9 cellular contexts compared by ENCODE assay signal in the genomic region with DNA sequence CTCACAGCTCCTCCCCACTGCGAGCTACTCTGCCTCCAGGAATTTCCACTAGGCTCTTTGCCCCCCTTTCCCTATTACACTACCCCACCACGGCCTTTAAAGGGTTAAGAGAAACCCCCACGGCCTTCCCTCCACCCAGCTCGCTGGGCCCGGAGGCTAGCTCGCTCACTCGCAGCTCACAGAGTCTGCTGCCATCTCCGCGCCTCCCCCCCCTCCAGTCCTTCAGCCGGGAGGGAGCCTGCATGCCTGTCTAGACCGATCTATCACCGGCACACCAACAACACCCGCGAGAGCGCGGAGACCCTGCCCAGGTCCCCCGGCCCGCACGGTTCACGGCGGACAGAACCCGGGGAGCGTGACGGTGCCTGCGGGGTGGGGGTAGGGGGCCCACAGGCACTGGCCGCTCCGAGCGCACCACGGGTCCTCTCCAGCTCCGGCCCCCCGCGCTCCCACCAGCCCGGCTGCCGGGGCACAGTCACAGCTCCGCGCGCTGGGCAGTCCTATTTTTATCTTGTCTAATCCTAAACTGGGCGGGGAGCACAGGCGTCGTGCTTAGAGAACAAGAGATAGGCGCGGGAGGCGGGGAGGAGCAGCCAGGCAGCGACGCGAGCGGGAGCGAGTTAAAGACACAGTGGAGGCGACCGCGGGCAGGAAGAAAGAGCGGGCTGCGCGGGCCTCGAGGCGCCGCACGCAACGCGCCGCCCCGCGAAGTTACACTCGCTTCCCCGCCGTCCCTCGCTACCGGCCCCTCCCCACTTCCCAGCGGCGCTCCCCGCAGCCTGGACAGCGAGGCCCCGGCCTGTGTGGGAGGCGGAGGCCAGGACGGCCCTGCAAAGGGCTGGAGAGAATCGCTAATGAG. TPM values are rescaled to one million over a fixed set of nuclear protein-coding genes. Genes with fewer than 3 reads are reported as not detected.
DNase-seq lines count a peak whose midpoint lies in the region; ATAC-seq and TF ChIP-seq lines count a peak whose summit lies in the region.
"Had no signal": no experiment of that assay in that cellular context is flagged by ENCODE, and none has a peak within 500 bp of the region (broad histone marks: within the 10 kb centered on the region; RNA-seq: fewer than 3 reads in every experiment).

No MANE protein-coding gene starts in this region.

- peak overlapping the region; percentile 88 for H3K27ac Mint-ChIP-seq in type B pancreatic cell

- no peaks in the 10 kb centered on the region for H3K79me1 ChIP-seq in mesendoderm (ENCODE audit: low read length)

- 0% methylated on average over 76 of the region's 76 CpGs for WGBS in ectodermal cell, 2 experiments
- WGBS in mesendoderm (ENCODE audit: extremely low coverage, insufficient coverage, low lambda C conversion rate) = no CpG with 5 or more reads among the region's 76 CpGs

- peaks cover 31% of the 10 kb centered on the region for H3K4me1 Mint-ChIP-seq in type B pancreatic cell (ENCODE audit: unreplicated experiment)

- H3K9me3 Mint-ChIP-seq in type B pancreatic cell = no peaks in the 10 kb centered on the region
- H3K9me3 Mint-ChIP-seq: activated naive CD4-positive, alpha-beta T cell treated with anti-CD3 and anti-CD28 coated beads, Interleukin-2, amount 50 U/mL, for 72 hours had no signal

- peak overlapping the region; percentile 3 for H3K4ac ChIP-seq in mesendoderm (ENCODE audit: low read depth, low read length)

- no peak overlapping the region for H2AK5ac ChIP-seq in mesendoderm (ENCODE audit: low read length)

- no peak overlapping the region for H2BK5ac ChIP-seq in mesendoderm (ENCODE audit: low read length)

- DNase-seq in NCI-H345 (lab: John Stamatoyannopoulos, UW) = peak; percentile 36
- DNase-seq in NCI-H345 treated with DMSO at 0.1 percent for 48 hours (lab: John Stamatoyannopoulos, UW; ENCODE audit: unreplicated experiment) = no peak
- peak; percentile 81 for DNase-seq in mesendoderm
- peak; percentile 79 for DNase-seq in type B pancreatic cell (ENCODE audit: extremely low spot score, unreplicated experiment)
- no peak for DNase-seq in DMS153 treated with DMSO at 0.1 percent for 48 hours (lab: John Stamatoyannopoulos, UW; ENCODE audit: unreplicated experiment)

- no peak overlapping the region for H3K23ac ChIP-seq in mesendoderm (ENCODE audit: low read length)

- peaks cover 72% of the 10 kb centered on the region for H3K27me3 ChIP-seq in ectodermal cell (ENCODE audit: control insufficient read depth, insufficient read depth, low read length, poor library complexity, severe bottlenecking)
- no peaks in the 10 kb centered on the region for H3K27me3 ChIP-seq in mesendoderm (ENCODE audit: insufficient read depth, low read length, poor library complexity)

- no peak overlapping the region for H3K27ac ChIP-seq in ectodermal cell (ENCODE audit: insufficient read depth, low read depth, low read length, poor library complexity, severe bottlenecking)
- H3K27ac ChIP-seq in mesendoderm (ENCODE audit: low read depth, low read length) = peak overlapping the region; percentile 47

- H3K4me3 Mint-ChIP-seq in type B pancreatic cell = peak overlapping the region; percentile 91

- H3K27me3 Mint-ChIP-seq in type B pancreatic cell = peaks cover 19% of the 10 kb centered on the region

- peak overlapping the region; percentile 52 for H3K18ac ChIP-seq in mesendoderm (ENCODE audit: low read length)

- peak overlapping the region; percentile 9 for H3K4me2 ChIP-seq in mesendoderm (ENCODE audit: low read length)

- H3K56ac ChIP-seq in mesendoderm (ENCODE audit: low read length) = peak overlapping the region; percentile 80

- no peak overlapping the region for H2BK120ac ChIP-seq in mesendoderm (ENCODE audit: low read depth, low read length)

- no peak for TF ChIP-seq CTCF in type B pancreatic cell (conservative IDR thresholded peaks at IDR 0.05)

- H3K9ac ChIP-seq in mesendoderm (ENCODE audit: low read length) = peak overlapping the region; percentile 75

- ATAC-seq in SK-N-SH treated with all-trans-retinoic acid at 6 μM for 48 hours = peak; percentile 32
- ATAC-seq in GM21825 (IDR thresholded peaks at IDR 0.05; ENCODE audit: unreplicated experiment) = no peak

- H3K4me1 ChIP-seq in ectodermal cell (ENCODE audit: control insufficient read depth, insufficient read depth, low read length) = peaks cover 21% of the 10 kb centered on the region
- peaks cover 3% of the 10 kb centered on the region for H3K4me1 ChIP-seq in mesendoderm (ENCODE audit: control insufficient read depth, low read depth, low read length)

- no peak overlapping the region for H4K5ac ChIP-seq in mesendoderm (ENCODE audit: low read length)

- no peak overlapping the region for H4K8ac ChIP-seq in mesendoderm (ENCODE audit: low read depth, low read length)

- peaks cover 37% of the 10 kb centered on the region for H3K79me2 ChIP-seq in mesendoderm (ENCODE audit: control insufficient read depth, insufficient read depth, low read length)

- H3K36me3 ChIP-seq in ectodermal cell (ENCODE audit: control insufficient read depth, insufficient read depth, low read length) (no peaks in the 10 kb centered on the region), mesendoderm (ENCODE audit: control insufficient read depth, insufficient read depth, low read length) (no peaks in the 10 kb centered on the region)

- H3K4me3 ChIP-seq in ectodermal cell (ENCODE audit: insufficient read depth, low read depth, low read length) (peak overlapping the region; percentile 49), mesendoderm (ENCODE audit: low read length) (peak overlapping the region; percentile 24)

- H3K36me3 Mint-ChIP-seq in type B pancreatic cell = peaks cover 4% of the 10 kb centered on the region

- no peaks in the 10 kb centered on the region for H3K9me3 ChIP-seq in ectodermal cell (ENCODE audit: control insufficient read depth, low read length)

- H2BK15ac ChIP-seq in mesendoderm (replicated peaks; ENCODE audit: low read depth) = no peak overlapping the region

TF ChIP-seq in SK-N-SH treated with all-trans-retinoic acid at 6 μM for 48 hours, 23 proteins besides CTCF, POLR2A, EP300 and RAD21 (continues in another document):
- TF ChIP-seq ZNF70 (CRISPR knock-in tag; IDR thresholded peaks at IDR 0.05) (no peak), ARNTL (CRISPR knock-in tag; IDR thresholded peaks at IDR 0.05; ENCODE audit: borderline replicate concordance, low read depth) (no peak), CSDC2 (CRISPR knock-in tag; IDR thresholded peaks at IDR 0.05) (no peak), BACH2 (CRISPR knock-in tag; IDR thresholded peaks at IDR 0.05; ENCODE audit: borderline replicate concordance) (no peak), PPARA (CRISPR knock-in tag; IDR thresholded peaks at IDR 0.05; ENCODE audit: borderline replicate concordance) (no peak), ZNF8 (CRISPR knock-in tag; IDR thresholded peaks at IDR 0.05) (no peak), ISL1 (CRISPR knock-in tag; IDR thresholded peaks at IDR 0.05) (no peak), SNAI2 (CRISPR knock-in tag; IDR thresholded peaks at IDR 0.05) (no peak)
- TF ChIP-seq, protein P1, sequence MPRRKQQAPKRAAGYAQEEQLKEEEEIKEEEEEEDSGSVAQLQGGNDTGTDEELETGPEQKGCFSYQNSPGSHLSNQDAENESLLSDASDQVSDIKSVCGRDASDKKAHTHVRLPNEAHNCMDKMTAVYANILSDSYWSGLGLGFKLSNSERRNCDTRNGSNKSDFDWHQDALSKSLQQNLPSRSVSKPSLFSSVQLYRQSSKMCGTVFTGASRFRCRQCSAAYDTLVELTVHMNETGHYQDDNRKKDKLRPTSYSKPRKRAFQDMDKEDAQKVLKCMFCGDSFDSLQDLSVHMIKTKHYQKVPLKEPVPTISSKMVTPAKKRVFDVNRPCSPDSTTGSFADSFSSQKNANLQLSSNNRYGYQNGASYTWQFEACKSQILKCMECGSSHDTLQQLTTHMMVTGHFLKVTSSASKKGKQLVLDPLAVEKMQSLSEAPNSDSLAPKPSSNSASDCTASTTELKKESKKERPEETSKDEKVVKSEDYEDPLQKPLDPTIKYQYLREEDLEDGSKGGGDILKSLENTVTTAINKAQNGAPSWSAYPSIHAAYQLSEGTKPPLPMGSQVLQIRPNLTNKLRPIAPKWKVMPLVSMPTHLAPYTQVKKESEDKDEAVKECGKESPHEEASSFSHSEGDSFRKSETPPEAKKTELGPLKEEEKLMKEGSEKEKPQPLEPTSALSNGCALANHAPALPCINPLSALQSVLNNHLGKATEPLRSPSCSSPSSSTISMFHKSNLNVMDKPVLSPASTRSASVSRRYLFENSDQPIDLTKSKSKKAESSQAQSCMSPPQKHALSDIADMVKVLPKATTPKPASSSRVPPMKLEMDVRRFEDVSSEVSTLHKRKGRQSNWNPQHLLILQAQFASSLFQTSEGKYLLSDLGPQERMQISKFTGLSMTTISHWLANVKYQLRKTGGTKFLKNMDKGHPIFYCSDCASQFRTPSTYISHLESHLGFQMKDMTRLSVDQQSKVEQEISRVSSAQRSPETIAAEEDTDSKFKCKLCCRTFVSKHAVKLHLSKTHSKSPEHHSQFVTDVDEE (CRISPR knock-in tag; IDR thresholded peaks at IDR 0.05) = no peak
- TF ChIP-seq, protein P2, sequence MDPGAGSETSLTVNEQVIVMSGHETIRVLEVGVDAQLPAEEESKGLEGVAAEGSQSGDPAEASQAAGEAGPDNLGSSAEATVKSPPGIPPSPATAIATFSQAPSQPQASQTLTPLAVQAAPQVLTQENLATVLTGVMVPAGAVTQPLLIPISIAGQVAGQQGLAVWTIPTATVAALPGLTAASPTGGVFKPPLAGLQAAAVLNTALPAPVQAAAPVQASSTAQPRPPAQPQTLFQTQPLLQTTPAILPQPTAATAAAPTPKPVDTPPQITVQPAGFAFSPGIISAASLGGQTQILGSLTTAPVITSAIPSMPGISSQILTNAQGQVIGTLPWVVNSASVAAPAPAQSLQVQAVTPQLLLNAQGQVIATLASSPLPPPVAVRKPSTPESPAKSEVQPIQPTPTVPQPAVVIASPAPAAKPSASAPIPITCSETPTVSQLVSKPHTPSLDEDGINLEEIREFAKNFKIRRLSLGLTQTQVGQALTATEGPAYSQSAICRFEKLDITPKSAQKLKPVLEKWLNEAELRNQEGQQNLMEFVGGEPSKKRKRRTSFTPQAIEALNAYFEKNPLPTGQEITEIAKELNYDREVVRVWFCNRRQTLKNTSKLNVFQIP (CRISPR knock-in tag; IDR thresholded peaks at IDR 0.05; ENCODE audit: borderline replicate concordance, low read depth) = no peak

RNA-seq across cellular contexts. Expression of gene BCOR, which starts 3.5 kb away (rescaled TPM):
- 18.1 TPM for polyA plus RNA-seq in ectodermal cell (2013, experiment 1 of 4)
- polyA plus RNA-seq in ectodermal cell (2013, experiment 2 of 4) = 23.8 TPM
- polyA plus RNA-seq in ectodermal cell (2013, experiment 3 of 4) = 16.4 TPM
- polyA plus RNA-seq in ectodermal cell (2013, experiment 4 of 4) = 14.5 TPM
- 14.6 TPM for polyA plus RNA-seq in mesendoderm (2013, experiment 1 of 2)
- polyA plus RNA-seq in mesendoderm (2013, experiment 2 of 2) = 14.9 TPM
- 27.2 and 37.3 TPM in 2 replicates for total RNA-seq in type B pancreatic cell (ENCODE audit: low replicate concordance)

Comparison
In these comparisons a context has a peak if more than half of its experiments do, and no peak if none do; other contexts are left out.
1. DNase-seq: peak in NCI-H345 (single experiment), mesendoderm (single experiment) and type B pancreatic cell (single experiment); none in NCI-H345 treated with DMSO at 0.1 percent for 48 hours (single experiment) and DMS153 treated with DMSO at 0.1 percent for 48 hours (single experiment).